In genomic region chr6:93985953-93986352, GRCh38 we compare ENCODE assay signal across 31 cellular contexts.
"Had no signal": no experiment of that assay in that cellular context is flagged by ENCODE, and none has a peak within 500 bp of the region (broad histone marks: within the 10 kb centered on the region; RNA-seq: fewer than 3 reads in every experiment).

No MANE protein-coding gene starts in this region.

- H3K9ac ChIP-seq: parathyroid adenoma had no signal

- H2AFZ ChIP-seq: parathyroid adenoma had no signal

- H3K36me3 ChIP-seq: gastroesophageal sphincter, heart right ventricle, lower lobe of right lung, neutrophil, right atrium auricular region, stomach, thyroid gland, vagina had no signal

- H3K4me1 Mint-ChIP-seq: immature natural killer cell; natural killer cell; stimulated activated effector memory CD8-positive, alpha-beta T cell treated with anti-CD3 and anti-CD28 coated beads, Interleukin-12 subunit alpha, Interleukin-12 subunit beta, amount 100 ng/mL, for 72 hours had no signal

- H3K4me2 ChIP-seq: smooth muscle cell had no signal

- H3K4me1 ChIP-seq: gastroesophageal sphincter, heart right ventricle, lower lobe of right lung, parathyroid adenoma, right atrium auricular region, stomach, thyroid gland, vagina had no signal

- H3K36me3 Mint-ChIP-seq: immature natural killer cell; stimulated activated effector memory CD8-positive, alpha-beta T cell treated with anti-CD3 and anti-CD28 coated beads, Interleukin-12 subunit alpha, Interleukin-12 subunit beta, amount 100 ng/mL, for 72 hours had no signal

- H3K4me3 Mint-ChIP-seq: immature natural killer cell; natural killer cell; stimulated activated effector memory CD8-positive, alpha-beta T cell treated with anti-CD3 and anti-CD28 coated beads, Interleukin-12 subunit alpha, Interleukin-12 subunit beta, amount 100 ng/mL, for 72 hours had no signal

- H3K27me3 Mint-ChIP-seq: progenitor cell of endocrine pancreas had no signal

- H3K4me3 ChIP-seq: dorsolateral prefrontal cortex, gastroesophageal sphincter, heart right ventricle, lower lobe of right lung, right atrium auricular region, smooth muscle cell, stomach, thyroid gland, vagina had no signal

- H3K27ac ChIP-seq: dorsolateral prefrontal cortex, epithelial cell of prostate, gastroesophageal sphincter, heart right ventricle, lower lobe of right lung, neutrophil, parathyroid adenoma, right atrium auricular region, stomach, thyroid gland, vagina had no signal

- H3K9me3 ChIP-seq: gastroesophageal sphincter, heart right ventricle, lower lobe of right lung, neutrophil, right atrium auricular region, thyroid gland, vagina had no signal

- H3K79me2 ChIP-seq: parathyroid adenoma had no signal

- H3K27ac Mint-ChIP-seq: immature natural killer cell; natural killer cell; progenitor cell of endocrine pancreas; stimulated activated effector memory CD8-positive, alpha-beta T cell treated with anti-CD3 and anti-CD28 coated beads, Interleukin-12 subunit alpha, Interleukin-12 subunit beta, amount 100 ng/mL, for 72 hours had no signal

- FAIRE-seq: colon had no signal

- ATAC-seq: esophagus mucosa; gastroesophageal sphincter; heart right ventricle; left colon; left ventricle myocardium superior; lower lobe of right lung; natural killer cell; sciatic nerve; stimulated activated effector memory CD8-positive, alpha-beta T cell treated with anti-CD3 and anti-CD28 coated beads, Interleukin-12 subunit alpha, Interleukin-12 subunit beta, amount 100 ng/mL, for 72 hours had no signal

- DNase-seq: dorsolateral prefrontal cortex; effector CD4-positive, alpha-beta T cell; foreskin fibroblast; heart right ventricle; hippocampal formation; immature natural killer cell; islet precursor cell; kidney glomerular epithelial cell; left colon; left ventricle myocardium superior; lower lobe of right lung; natural killer cell; stimulated activated CD4-positive, alpha-beta T cell treated with anti-CD3 and anti-CD28 coated beads, Interleukin-12 subunit alpha, Interleukin-12 subunit beta, amount 100 ng/mL, for 4 hours; stimulated activated CD4-positive, alpha-beta T cell treated with anti-CD3 and anti-CD28 coated beads, Interleukin-1b, Interleukin-23, amount 100 ng/mL, for 48 hours; stimulated activated CD4-positive, alpha-beta T cell treated with anti-CD3 and anti-CD28 coated beads, Interleukin-4, amount 100 ng/mL, for 24 hours; stimulated activated naive CD4-positive, alpha-beta T cell treated with Interleukin-2 at 50 U/mL for 16 hours; stomach; thyroid gland; trophoblast cell had no signal

- H3K27me3 ChIP-seq: gastroesophageal sphincter, heart right ventricle, neutrophil, right atrium auricular region, stomach, thyroid gland, vagina had no signal
